ENCODE assay signal across 8 cellular contexts in genomic region chr16:67170168-67170947, GRCh38. TPM values are rescaled to one million over a fixed set of nuclear protein-coding genes. Genes with fewer than 3 reads are reported as not detected.
DNase-seq lines count a peak whose midpoint lies in the region; ATAC-seq and TF ChIP-seq lines count a peak whose summit lies in the region.

NOL3 (plus strand) TSS chr16:67170538.

- peaks cover 10% of the 10 kb centered on the region for H4K20me1 ChIP-seq in DND-41 (ENCODE audit: insufficient read depth, low read length)

- no peak within 1 kb of the TSS for H3K27ac ChIP-seq in DND-41 (ENCODE audit: low read length)
- H3K27ac ChIP-seq in KOPT-K1 (ENCODE audit: low read depth, low read length, poor library complexity, severe bottlenecking), result peak within 1 kb of the TSS; percentile 54
- peak within 1 kb of the TSS; percentile 84 for H3K27ac ChIP-seq in temporal lobe (ENCODE audit: low read depth, low read length)

- H3K27me3 Mint-ChIP-seq in T-helper 1 cell treated with Interleukin-12 subunit alpha and Interleukin-12 subunit beta and Interleukin-4 antibody, amounts not matched to agents 30 μg/mL and 1 μg/mL, for 36 hours (ENCODE audit: low read depth), result peaks cover 10% of the 10 kb centered on the region

- peaks cover 3% of the 10 kb centered on the region for H3K27me3 ChIP-seq in DND-41 (ENCODE audit: insufficient read depth, low read length, poor library complexity)
- H3K27me3 ChIP-seq in endocrine pancreas (ENCODE audit: control insufficient read depth, insufficient read depth, low read length), result no peaks in the 10 kb centered on the region

- H3K36me3 ChIP-seq in DND-41 (ENCODE audit: insufficient read depth, low read length), result no peaks in the 10 kb centered on the region
- no peaks in the 10 kb centered on the region for H3K36me3 ChIP-seq in KOPT-K1 (ENCODE audit: insufficient read depth, low read length)
- no peaks in the 10 kb centered on the region for H3K36me3 ChIP-seq in endocrine pancreas (ENCODE audit: control insufficient read depth, insufficient read depth, low read length)

- peak; percentile 66 for DNase-seq in DND-41
- DNase-seq in lung microvascular endothelial cell (ENCODE audit: low read depth in 2 of 2), result peak; percentile 80 to 87
- DNase-seq in cerebellum (ENCODE audit: low spot score), result no peak

- no peaks in the 10 kb centered on the region for H3K9me3 Mint-ChIP-seq in T-helper 1 cell treated with Interleukin-12 subunit alpha and Interleukin-12 subunit beta and Interleukin-4 antibody, amounts not matched to agents 30 μg/mL and 1 μg/mL, for 36 hours

- H3K4me2 ChIP-seq in DND-41 (ENCODE audit: insufficient read depth, low read length), result peak within 1 kb of the TSS; percentile 63

- H3K36me3 Mint-ChIP-seq in T-helper 1 cell treated with Interleukin-12 subunit alpha and Interleukin-12 subunit beta and Interleukin-4 antibody, amounts not matched to agents 30 μg/mL and 1 μg/mL, for 36 hours (ENCODE audit: low read depth), result peaks cover 30% of the 10 kb centered on the region

- ATAC-seq in DND-41 (ENCODE audit: insufficient read depth, low read depth) (peak; percentile 66), GM21447 (IDR thresholded peaks at IDR 0.05; ENCODE audit: unreplicated experiment) (peak; percentile 40)

- H3K4me3 ChIP-seq in DND-41 (ENCODE audit: low read depth in 1 of 2, low read length in 2 of 2), result peak within 1 kb of the TSS in 1 of 2 experiments; percentile 50; a peak in 2 of 4 replicates
- peak within 1 kb of the TSS; percentile 8 for H3K4me3 ChIP-seq in endocrine pancreas (ENCODE audit: control insufficient read depth, insufficient read depth, low read length)

- H3K27ac Mint-ChIP-seq in T-helper 1 cell treated with Interleukin-12 subunit alpha and Interleukin-12 subunit beta and Interleukin-4 antibody, amounts not matched to agents 30 μg/mL and 1 μg/mL, for 36 hours, result peak within 1 kb of the TSS; percentile 94

- TF ChIP-seq CTCF in DND-41 (IDR thresholded peaks at IDR 0.05; ENCODE audit: borderline replicate concordance, extremely low read depth, low read length, poor library complexity, severe bottlenecking), result no peak

- H3K4me1 Mint-ChIP-seq in T-helper 1 cell treated with Interleukin-12 subunit alpha and Interleukin-12 subunit beta and Interleukin-4 antibody, amounts not matched to agents 30 μg/mL and 1 μg/mL, for 36 hours (ENCODE audit: low read depth), result peaks cover 54% of the 10 kb centered on the region

- no peaks in the 10 kb centered on the region for H3K79me2 ChIP-seq in DND-41 (ENCODE audit: insufficient read depth, low read length)

- H3K4me1 ChIP-seq in DND-41 (ENCODE audit: insufficient read depth, low read length) (peaks cover 31% of the 10 kb centered on the region), endocrine pancreas (ENCODE audit: control insufficient read depth, insufficient read depth, low read length) (no peaks in the 10 kb centered on the region)

- H3K4me3 Mint-ChIP-seq in T-helper 1 cell treated with Interleukin-12 subunit alpha and Interleukin-12 subunit beta and Interleukin-4 antibody, amounts not matched to agents 30 μg/mL and 1 μg/mL, for 36 hours, result peak within 1 kb of the TSS; percentile 91

- peak within 1 kb of the TSS; percentile 45 for H3K9ac ChIP-seq in DND-41 (ENCODE audit: low read depth, low read length)
- H3K9ac ChIP-seq in endocrine pancreas (ENCODE audit: control insufficient read depth, insufficient read depth, low read length), result peak within 1 kb of the TSS; percentile 51

- H2AFZ ChIP-seq in DND-41 (ENCODE audit: low read depth, low read length), result peak within 1 kb of the TSS; percentile 40

- H3K9me3 ChIP-seq in DND-41 (ENCODE audit: insufficient read depth, low read length, severe bottlenecking), result no peaks in the 10 kb centered on the region
- no peaks in the 10 kb centered on the region for H3K9me3 ChIP-seq in KOPT-K1 (ENCODE audit: insufficient read depth, low read length, poor library complexity, severe bottlenecking)
- no peaks in the 10 kb centered on the region for H3K9me3 ChIP-seq in endocrine pancreas (ENCODE audit: control insufficient read depth, low read length)

RNA-seq across cellular contexts. Expression of gene NOL3, which starts in this region (rescaled TPM):
- total RNA-seq in lung microvascular endothelial cell (4.8 and 5.6 TPM in 2 replicates), temporal lobe (4.2 TPM), cerebellum (8.3 TPM)
